16 cellular contexts compared by ENCODE assay signal in genomic region chr6:138219398-138219797, GRCh38. TPM values are rescaled to one million over a fixed set of nuclear protein-coding genes. Genes with fewer than 3 reads are reported as not detected.
DNase-seq lines count a peak whose midpoint lies in the region; ATAC-seq and TF ChIP-seq lines count a peak whose summit lies in the region.
"Had no signal": no experiment of that assay in that cellular context is flagged by ENCODE, and none has a peak within 500 bp of the region (broad histone marks: within the 10 kb centered on the region; RNA-seq: fewer than 3 reads in every experiment).

No MANE protein-coding gene starts in this region.

- intact Hi-C loops in body of pancreas (cut with DNase I) (no loop called here), left lung (cut with DNase I) (no loop called here), transverse colon (cut with DNase I; ENCODE audit: low total_unique reads) (no loop called here)

- H3K4me1 ChIP-seq in body of pancreas (no peaks in the 10 kb centered on the region), left lung (no peaks in the 10 kb centered on the region), transverse colon (peaks cover 0 to 17% (median 8%) of the 10 kb centered on the region in 4 donors)
- H3K4me1 ChIP-seq: BLaER1, Caco-2 had no signal

- ATAC-seq in body of pancreas (peak; percentile 27), left lung (peak; percentile 70), HG03378 (IDR thresholded peaks at IDR 0.05; ENCODE audit: unreplicated experiment) (no peak), left lobe of liver (no peak)
- ATAC-seq: HepG2 had no signal

- no peak for TF ChIP-seq EP300 in transverse colon (IDR thresholded peaks at IDR 0.05; ENCODE audit: low read depth)

- H3K27ac ChIP-seq in body of pancreas: no peak overlapping the region
- no peak overlapping the region for H3K27ac ChIP-seq in left lung
- peak overlapping the region; percentile 31 to 65 (median 53) for H3K27ac ChIP-seq in transverse colon
- H3K27ac ChIP-seq: BLaER1 had no signal

- WGBS in body of pancreas, 2 donors: 73 to 83% methylated on average over 3 of the region's 3 CpGs
- 69 to 84% methylated on average over 3 of the region's 3 CpGs for WGBS in transverse colon (ENCODE audit: low coverage in 1 of 2), 2 donors

- peak; percentile 44 for DNase-seq in DMS53 (lab: John Stamatoyannopoulos, UW)
- no peak for DNase-seq in DMS53 treated with DMSO at 0.1 percent for 48 hours (lab: John Stamatoyannopoulos, UW; ENCODE audit: unreplicated experiment)
- peak in 1 of 4 donors; percentile 46 for DNase-seq in body of pancreas
- DNase-seq in left lung: no peak
- DNase-seq in transverse colon: peak; percentile 48
- DNase-seq in left lobe of liver (ENCODE audit: low spot score): no peak
- DNase-seq in DMS153 (lab: John Stamatoyannopoulos, UW): no peak
- DNase-seq: 8988T; AML-193; Caco-2; CD8-positive, alpha-beta memory T cell; DMS79; H7 had no signal

- no peaks in the 10 kb centered on the region for H3K9me3 ChIP-seq in body of pancreas
- H3K9me3 ChIP-seq in left lung: no peaks in the 10 kb centered on the region
- H3K9me3 ChIP-seq in transverse colon: no peaks in the 10 kb centered on the region
- H3K9me3 ChIP-seq: BLaER1, Caco-2 had no signal

- H3K4me3 ChIP-seq in body of pancreas (no peak overlapping the region), left lung (no peak overlapping the region), transverse colon (no peak overlapping the region)
- H3K4me3 ChIP-seq: BLaER1 had no signal

- no peak for TF ChIP-seq CTCF in body of pancreas (IDR thresholded peaks at IDR 0.05)
- TF ChIP-seq CTCF in left lung (IDR thresholded peaks at IDR 0.05): no peak
- no peak for TF ChIP-seq CTCF in transverse colon (IDR thresholded peaks at IDR 0.05)

- H3K27me3 ChIP-seq in body of pancreas: no peaks in the 10 kb centered on the region
- no peaks in the 10 kb centered on the region for H3K27me3 ChIP-seq in left lung
- no peaks in the 10 kb centered on the region for H3K27me3 ChIP-seq in transverse colon
- H3K27me3 ChIP-seq: BLaER1 had no signal

- no peaks in the 10 kb centered on the region for H3K36me3 ChIP-seq in body of pancreas (replicated peaks in 1 of 2; ENCODE audit: insufficient read depth in 1 of 2, low read depth in 2 of 2)
- H3K36me3 ChIP-seq in left lung: no peaks in the 10 kb centered on the region
- no peaks in the 10 kb centered on the region for H3K36me3 ChIP-seq in transverse colon
- H3K36me3 ChIP-seq: BLaER1 had no signal

- in situ Hi-C loops in transverse colon (cut with MboI; ENCODE audit: low pct_ligation_motif_present in 1 of 4, low pct_unique_long_range_greater_than_20kb in 1 of 4, low sequenced_read_pairs in 3 of 4): no loop called here

- TF ChIP-seq POLR2A in body of pancreas (IDR thresholded peaks at IDR 0.05): no peak
- no peak for TF ChIP-seq POLR2A in transverse colon (IDR thresholded peaks at IDR 0.05)

RNA-seq across cellular contexts. Expression of gene PBOV1, which starts 1.1 kb away (rescaled TPM):
- not detected for total RNA-seq in body of pancreas
- not detected for total RNA-seq in left lung
- not detected for total RNA-seq in transverse colon
- not detected for total RNA-seq in left lobe of liver
- total RNA-seq: Caco-2; CD8-positive, alpha-beta memory T cell; H7; HepG2 had no signal

RNA-seq across cellular contexts. Expression of gene ARFGEF3, which starts 57.7 kb away (rescaled TPM):
- total RNA-seq in body of pancreas (10 to 100 TPM; 13.5 to 21.8 TPM), left lung (10 to 100 TPM; 16.9 to 22.6 TPM), transverse colon (10 to 100 TPM in 3 of 4 donors, 1 to 10 TPM in 1; 6.7 to 17.1 (median 13.2) TPM), left lobe of liver (0.18 TPM)

Comparison
In these comparisons a context has a peak if more than half of its experiments do, and no peak if none do; other contexts are left out.
1. DNase-seq: peak in DMS53 (single experiment) and transverse colon (single experiment); none in DMS53 treated with DMSO at 0.1 percent for 48 hours (single experiment), left lung (0 of 2), left lobe of liver (single experiment) and DMS153 (single experiment).
2. ATAC-seq: peak in body of pancreas (single experiment) and left lung (single experiment); none in HG03378 (single experiment) and left lobe of liver (single experiment).
3. H3K27ac ChIP-seq: peak in transverse colon (4 of 4); none in body of pancreas (0 of 4) and left lung (0 of 2).